1 cellular context compared by ENCODE assay signal in the genomic region with DNA sequence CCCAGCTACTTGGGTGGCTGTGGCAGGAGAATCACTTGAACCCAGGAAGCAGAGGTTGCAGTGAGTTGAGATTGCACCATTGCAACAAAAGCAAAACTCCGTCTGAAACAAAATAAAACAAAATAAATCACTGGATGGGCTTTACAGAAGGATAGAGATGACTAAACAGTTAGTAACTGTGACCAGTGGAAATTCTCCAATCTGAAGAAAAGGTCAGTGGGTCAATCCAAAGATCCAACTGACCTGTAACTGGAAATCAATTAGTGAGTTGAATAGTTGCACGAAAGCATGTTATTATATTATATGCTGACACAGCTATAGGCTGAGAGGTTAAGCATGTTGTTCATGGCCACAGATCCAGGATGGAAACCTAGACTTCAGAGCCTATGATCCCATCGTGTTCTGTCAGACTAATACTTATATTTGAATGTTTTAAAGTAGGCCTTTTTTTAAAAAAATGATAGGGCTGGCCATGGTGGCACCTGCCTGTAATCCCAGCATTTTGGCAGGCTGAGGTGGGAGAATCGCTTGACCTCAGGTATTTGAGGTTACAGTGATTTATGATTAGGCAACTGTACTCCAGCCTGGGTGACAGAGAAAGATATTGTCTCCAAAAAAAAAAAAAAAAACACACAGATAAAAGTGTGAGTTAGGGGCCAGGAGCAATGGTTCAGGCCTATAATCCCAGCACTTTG.
TF ChIP-seq lines count a peak whose summit lies in the region.

No MANE protein-coding gene starts in this region.

TF ChIP-seq in IMR-90, 13 proteins besides CTCF, POLR2A, EP300 and RAD21:
- no peak for TF ChIP-seq SMC3 (IDR thresholded peaks at IDR 0.05; ENCODE audit: low read depth, low read length)
- no peak for TF ChIP-seq RCOR1 (IDR thresholded peaks at IDR 0.05; ENCODE audit: insufficient replicate concordance, low read length)
- TF ChIP-seq FOS (IDR thresholded peaks at IDR 0.05; ENCODE audit: low read depth, low read length) = 0 out of 2 replicates have a peak, but pooled peaks have one; percentile 17
- TF ChIP-seq ELK1 (IDR thresholded peaks at IDR 0.05; ENCODE audit: borderline replicate concordance, low read depth, low read length) = no peak
- no peak for TF ChIP-seq RFX5 (IDR thresholded peaks at IDR 0.05; ENCODE audit: low read depth, low read length)
- no peak for TF ChIP-seq MAZ (IDR thresholded peaks at IDR 0.05; ENCODE audit: borderline replicate concordance, low read depth, low read length)
- TF ChIP-seq BHLHE40 (IDR thresholded peaks at IDR 0.05; ENCODE audit: low read depth, low read length) = no peak
- peak; percentile 83 for TF ChIP-seq CEBPB (IDR thresholded peaks at IDR 0.05; ENCODE audit: low read depth, low read length)
- no peak for TF ChIP-seq MXI1 (IDR thresholded peaks at IDR 0.05; ENCODE audit: borderline replicate concordance, low read depth, low read length)
- TF ChIP-seq MAFK (IDR thresholded peaks at IDR 0.05; ENCODE audit: low read depth, low read length) = peak; percentile 89
- TF ChIP-seq NFE2L2 (IDR thresholded peaks at IDR 0.05; ENCODE audit: low read depth, low read length) = no peak
- no peak for TF ChIP-seq USF2 (IDR thresholded peaks at IDR 0.05; ENCODE audit: low read depth, low read length)
- TF ChIP-seq CHD1 (IDR thresholded peaks at IDR 0.05; ENCODE audit: low read depth, low read length) = no peak
